8 cellular contexts compared by ENCODE assay signal in the genomic region with DNA sequence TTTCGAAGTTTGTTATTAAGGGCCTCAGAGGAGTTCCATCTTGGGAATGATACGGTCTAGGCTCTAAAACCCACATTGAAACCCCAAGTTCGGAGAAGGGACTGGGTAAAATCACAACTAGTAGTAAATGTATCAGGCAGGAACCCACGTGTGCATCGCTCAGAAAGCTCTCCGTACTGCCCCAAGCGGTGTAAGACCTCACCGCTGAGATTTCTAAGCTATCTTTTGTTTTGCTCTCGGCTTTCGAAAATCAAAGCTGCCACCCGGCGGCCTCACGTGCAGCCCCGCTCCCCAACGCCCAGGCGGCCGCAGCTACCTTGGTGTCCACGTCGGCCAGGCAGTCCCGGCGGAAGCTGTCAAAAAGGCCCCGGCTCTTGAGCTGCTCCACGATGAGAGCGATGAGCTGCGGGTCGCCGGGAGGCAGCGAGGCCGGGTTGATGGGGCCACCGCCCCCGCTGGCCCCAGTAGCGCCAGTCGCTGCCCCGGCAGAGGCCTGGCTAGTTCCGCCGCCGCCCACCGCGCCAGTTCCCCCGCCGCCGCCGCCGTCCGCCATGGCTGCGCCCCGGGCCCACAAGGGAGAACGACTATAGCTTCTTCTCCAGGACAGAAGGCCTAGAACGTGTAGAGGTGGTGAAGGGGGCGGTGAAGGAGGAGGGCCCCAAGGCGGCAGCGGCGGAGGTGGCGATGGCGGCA. TPM values are rescaled to one million over a fixed set of nuclear protein-coding genes. Genes with fewer than 3 reads are reported as not detected.
DNase-seq lines count a peak whose midpoint lies in the region; ATAC-seq and TF ChIP-seq lines count a peak whose summit lies in the region.

No MANE protein-coding gene starts in this region.

- H3K36me3 ChIP-seq in kidney epithelial cell (ENCODE audit: control insufficient read depth, insufficient read depth, low read length), result no peaks in the 10 kb centered on the region

- peak overlapping the region; percentile 93 for H3K4me3 ChIP-seq in kidney epithelial cell (ENCODE audit: low read depth, low read length)

- TF ChIP-seq CTCF in kidney epithelial cell (IDR thresholded peaks at IDR 0.05; ENCODE audit: insufficient read depth, low read length, poor library complexity, severe bottlenecking), result peak; percentile 69

- H3K27me3 ChIP-seq in kidney epithelial cell (ENCODE audit: control insufficient read depth, insufficient read depth, low read length), result no peaks in the 10 kb centered on the region

- DNase-seq in A172 (ENCODE audit: low spot score) (peak; percentile 77), NCI-H2196 treated with DMSO at 0.1 percent for 48 hours (lab: John Stamatoyannopoulos, UW; ENCODE audit: unreplicated experiment) (peak; percentile 57), kidney epithelial cell (ENCODE audit: low read depth) (peak; percentile 32)
- peak; percentile 55 for DNase-seq in activated CD4-positive, CD25-positive, alpha-beta regulatory T cell treated with anti-CD3 and anti-CD28 coated beads, Interleukin-2, amount 50 U/mL, for 16 hours (ENCODE audit: low read depth, low spot score)
- peak; percentile 75 for DNase-seq in central memory CD4-positive, alpha-beta T cell
- DNase-seq in stimulated activated CD4-positive, alpha-beta T cell treated with anti-CD3 and anti-CD28 coated beads, Interleukin-15, amount 100 ng/mL, for 48 hours (ENCODE audit: low read depth in 2 of 2), result peak; percentile 38 to 63

- ATAC-seq in GM18520 (IDR thresholded peaks at IDR 0.05; ENCODE audit: unreplicated experiment) (peak; percentile 42), HG03064 (IDR thresholded peaks at IDR 0.05; ENCODE audit: low read depth, unreplicated experiment) (peak; percentile 50)

RNA-seq across cellular contexts. Expression of a gene that starts 0.4 kb away (rescaled TPM):
- 80.6 and 83.8 TPM in 2 replicates for total RNA-seq in A172 (2014; rRNA removed; shearing (Covaris generic))
- total RNA-seq in kidney epithelial cell, result 76.8 and 81.7 TPM in 2 replicates

Comparison
In these comparisons a context has a peak if more than half of its experiments do, and no peak if none do; other contexts are left out.
1. Peak in every context shown above with its lines: DNase-seq, ATAC-seq and H3K4me3 ChIP-seq.